14 cellular contexts compared by ENCODE assay signal in genomic region chr3:129442947-129443346, GRCh38. TPM values are rescaled to one million over a fixed set of nuclear protein-coding genes. Genes with fewer than 3 reads are reported as not detected.
A peak's percentile ranks its signal among the peaks of the same experiment; 100 is the strongest.
DNase-seq lines count a peak whose midpoint lies in the region; ATAC-seq, FAIRE-seq and TF ChIP-seq lines count a peak whose summit lies in the region.
"Had no signal": no experiment of that assay in that cellular context is flagged by ENCODE, and none has a peak within 500 bp of the region (broad histone marks: within the 10 kb centered on the region; RNA-seq: fewer than 3 reads in every experiment).

No MANE protein-coding gene starts in this region.

- no peak for TF ChIP-seq CTCF in HFFc6 (IDR thresholded peaks at IDR 0.05)
- no peak for TF ChIP-seq CTCF in endothelial cell of umbilical vein (IDR thresholded peaks at IDR 0.05; ENCODE audit: extremely low read depth in 1 of 2, insufficient read depth in 1 of 2, low read depth in 1 of 2, low read length in 2 of 2)
- no peak for TF ChIP-seq CTCF in spleen (IDR thresholded peaks at IDR 0.05 in 8 of 11, conservative IDR thresholded peaks at IDR 0.05 in 3 of 11)
- TF ChIP-seq CTCF in omental fat pad (IDR thresholded peaks at IDR 0.05): no peak

- H3K4me2 ChIP-seq in endothelial cell of umbilical vein (ENCODE audit: insufficient read depth, low read length): peak overlapping the region; percentile 88

- peaks cover 47% of the 10 kb centered on the region for H3K4me1 ChIP-seq in CD4-positive, alpha-beta memory T cell (ENCODE audit: insufficient read depth, low read length)
- H3K4me1 ChIP-seq in endothelial cell of umbilical vein (ENCODE audit: control insufficient read depth, extremely low read depth, insufficient read depth, low read length) (peaks cover 44% of the 10 kb centered on the region), spleen (peaks cover 27 to 68% (median 38%) of the 10 kb centered on the region in 6 donors)
- H3K4me1 ChIP-seq: foreskin keratinocyte had no signal

- H3K4me3 ChIP-seq in CD4-positive, alpha-beta memory T cell (ENCODE audit: low read length in 2 of 2): no peak overlapping the region
- H3K4me3 ChIP-seq in endothelial cell of umbilical vein (replicated peaks in 1 of 3; ENCODE audit: insufficient read depth in 1 of 3, low read depth in 1 of 3, low read length in 3 of 3) (no peak overlapping the region), spleen (no peak overlapping the region)

- peaks cover 0 to 3% (median 0%) of the 10 kb centered on the region in 8 donors for H3K9me3 Mint-ChIP-seq in CD4-positive, alpha-beta memory T cell
- no peaks in the 10 kb centered on the region for H3K9me3 Mint-ChIP-seq in HFFc6
- H3K9me3 Mint-ChIP-seq: stimulated activated naive B cell treated with anti-CD40 and anti-IgM and Interleukin-4, amounts not matched to agents 10 μg/mL and 1 μg/mL and 100 μg/mL, for 72 hours had no signal

- peaks cover 27% of the 10 kb centered on the region for H3K79me2 ChIP-seq in endothelial cell of umbilical vein (ENCODE audit: control insufficient read depth, insufficient read depth, low read length)

- H3K27ac Mint-ChIP-seq in CD4-positive, alpha-beta memory T cell: peak overlapping the region; percentile 94 to 99 (median 98)
- peak overlapping the region; percentile 98; the same call in 1 of the 2 replicates for H3K27ac Mint-ChIP-seq in HFFc6
- H3K27ac Mint-ChIP-seq: stimulated activated naive B cell treated with anti-CD40 and anti-IgM and Interleukin-4, amounts not matched to agents 10 μg/mL and 1 μg/mL and 100 μg/mL, for 72 hours had no signal

- H3K27me3 ChIP-seq in CD4-positive, alpha-beta memory T cell (ENCODE audit: insufficient read depth, low read length): no peaks in the 10 kb centered on the region
- H3K27me3 ChIP-seq in endothelial cell of umbilical vein (ENCODE audit: control insufficient read depth in 2 of 2, insufficient read depth in 2 of 2, low read length in 2 of 2) (no peaks in the 10 kb centered on the region), spleen (replicated peaks in 1 of 7) (no peaks in the 10 kb centered on the region)
- H3K27me3 ChIP-seq: foreskin keratinocyte had no signal

- POLR2A ChIA-PET in CD4-positive, alpha-beta memory T cell (lab: Charles Lee; ENCODE audit: partially characterized antibody): interaction anchor here (1.0 to 1.8 kb wide), 2 partner anchors 10 to 127 kb away, joined by 3 to 5 read pairs; a partner anchor contains a TSS
- POLR2A ChIA-PET in endothelial cell of umbilical vein (lab: Charles Lee): no interaction called here

- H3K27me3 Mint-ChIP-seq in CD4-positive, alpha-beta memory T cell: no peaks in the 10 kb centered on the region
- H3K27me3 Mint-ChIP-seq in HFFc6 (ENCODE audit: insufficient read depth): peaks cover 2% of the 10 kb centered on the region
- H3K27me3 Mint-ChIP-seq: stimulated activated naive B cell treated with anti-CD40 and anti-IgM and Interleukin-4, amounts not matched to agents 10 μg/mL and 1 μg/mL and 100 μg/mL, for 72 hours had no signal

- intact Hi-C loops in CD4-positive, alpha-beta memory T cell (cut with micrococcal nuclease): loop anchor here (5.0 kb wide), 2 partner anchors 1391 to 1449 kb away; partner anchors contain the start of genes ATP2C1 and SEC61A1
- intact Hi-C loops in endothelial cell of umbilical vein (cut with micrococcal nuclease) (loop anchor here (1.0 kb wide), 1 partner anchor 7 kb away; no protein-coding TSS in a partner anchor), spleen (cut with DNase I; ENCODE audit: low total_unique reads) (no loop called here)

- ATAC-seq in omental fat pad (ENCODE audit: low FRiP score) (no peak), GM18517 (IDR thresholded peaks at IDR 0.05; ENCODE audit: unreplicated experiment) (no peak), HG02885 (IDR thresholded peaks at IDR 0.05; ENCODE audit: poor library complexity, unreplicated experiment) (no peak)
- ATAC-seq: foreskin keratinocyte; stimulated activated naive B cell treated with anti-CD40 and anti-IgM and Interleukin-4, amounts not matched to agents 10 μg/mL and 1 μg/mL and 100 μg/mL, for 72 hours had no signal

- no peak for DNase-seq in CD4-positive, alpha-beta memory T cell
- no peak for DNase-seq in HFFc6
- DNase-seq in endothelial cell of umbilical vein (ENCODE audit: low read depth, low spot score): no peak
- DNase-seq in spleen: no peak
- DNase-seq in omental fat pad (ENCODE audit: low spot score): no peak
- DNase-seq: activated gamma-delta T cell treated with Interleukin-2 at 50 U/mL for 16 hours; Calu3; dermis blood vessel endothelial cell; foreskin keratinocyte; nucleus accumbens; stimulated activated naive B cell treated with anti-CD40 and anti-IgM and Interleukin-4, amounts not matched to agents 10 μg/mL and 1 μg/mL and 100 μg/mL, for 72 hours had no signal

- H3K9me3 ChIP-seq in CD4-positive, alpha-beta memory T cell (ENCODE audit: control insufficient read depth in 1 of 2, low read length in 2 of 2): no peaks in the 10 kb centered on the region
- H3K9me3 ChIP-seq in endothelial cell of umbilical vein (replicated peaks; ENCODE audit: control insufficient read depth, insufficient read depth, low read length): no peaks in the 10 kb centered on the region
- no peaks in the 10 kb centered on the region for H3K9me3 ChIP-seq in spleen

- H3K9ac ChIP-seq in endothelial cell of umbilical vein (replicated peaks; ENCODE audit: extremely low read depth, insufficient read depth, low read length): no peak overlapping the region

- dilution Hi-C loops in endothelial cell of umbilical vein (cut with MboI; ENCODE audit: extremely low pct_ligation_motif_present, low sequenced_read_pairs): no loop called here

- peaks cover 32 to 57% (median 44%) of the 10 kb centered on the region in 4 donors for H3K4me1 Mint-ChIP-seq in CD4-positive, alpha-beta memory T cell
- peaks cover 56% of the 10 kb centered on the region for H3K4me1 Mint-ChIP-seq in HFFc6 (ENCODE audit: low read depth)

- no peak for FAIRE-seq in endothelial cell of umbilical vein (lab: Jason Lieb, UNC)

- H4K20me1 ChIP-seq in endothelial cell of umbilical vein (replicated peaks; ENCODE audit: control insufficient read depth, extremely low read depth, insufficient read depth, low read length): no peaks in the 10 kb centered on the region

- peak overlapping the region in 3 of 8 donors; percentile 44 to 99 (median 71) for H3K4me3 Mint-ChIP-seq in CD4-positive, alpha-beta memory T cell
- peak overlapping the region; percentile 95 for H3K4me3 Mint-ChIP-seq in HFFc6
- H3K4me3 Mint-ChIP-seq: stimulated activated naive B cell treated with anti-CD40 and anti-IgM and Interleukin-4, amounts not matched to agents 10 μg/mL and 1 μg/mL and 100 μg/mL, for 72 hours had no signal

- H3K36me3 Mint-ChIP-seq in CD4-positive, alpha-beta memory T cell: peaks cover 2 to 12% of the 10 kb centered on the region in 2 donors
- H3K36me3 Mint-ChIP-seq in HFFc6 (ENCODE audit: low read depth): peaks cover 10% of the 10 kb centered on the region

- H3K36me3 ChIP-seq in CD4-positive, alpha-beta memory T cell (ENCODE audit: insufficient read depth, low read length): no peaks in the 10 kb centered on the region
- H3K36me3 ChIP-seq in endothelial cell of umbilical vein (ENCODE audit: control insufficient read depth in 2 of 2, extremely low read depth in 1 of 2, insufficient read depth in 2 of 2, low read length in 2 of 2): peaks cover 0 to under 1% of the 10 kb centered on the region in 2 experiments
- peaks cover 0 to 3% (median under 1%) of the 10 kb centered on the region in 6 donors for H3K36me3 ChIP-seq in spleen

- no peak overlapping the region for H3K27ac ChIP-seq in CD4-positive, alpha-beta memory T cell (ENCODE audit: low read depth, low read length)
- H3K27ac ChIP-seq in endothelial cell of umbilical vein (ENCODE audit: insufficient read depth, low read depth, low read length) (peak overlapping the region; percentile 75), spleen (peak overlapping the region in 5 of 8 donors; percentile 63 to 98 (median 96))
- H3K27ac ChIP-seq: foreskin keratinocyte had no signal

- CTCF ChIA-PET in CD4-positive, alpha-beta memory T cell (lab: Charles Lee; ENCODE audit: partially characterized antibody): no interaction called here
- CTCF ChIA-PET in endothelial cell of umbilical vein (lab: Charles Lee): interaction anchor here (1.1 to 2.0 kb wide), 2 partner anchors 59 to 163 kb away, joined by 3 to 6 read pairs; no protein-coding TSS in a partner anchor

- no peaks in the 10 kb centered on the region for H3K9me1 ChIP-seq in endothelial cell of umbilical vein (replicated peaks; ENCODE audit: control insufficient read depth, extremely low read depth, insufficient read depth, low read length)

- BruUV-seq in endothelial cell of umbilical vein (replicated peaks; lab: Mats Ljungman, UMichigan): no TSS peak

- TF ChIP-seq POLR2A in endothelial cell of umbilical vein (IDR thresholded peaks at IDR 0.05; ENCODE audit: low read depth, low read length): no peak
- no peak for TF ChIP-seq POLR2A in spleen (IDR thresholded peaks at IDR 0.05)

- H2AFZ ChIP-seq in endothelial cell of umbilical vein (ENCODE audit: low read depth, low read length): no peak overlapping the region

RNA-seq across cellular contexts. Expression of gene IFT122, which starts 2.9 kb away (rescaled TPM):
- 10 to 100 TPM; 20.0 to 21.8 TPM for total RNA-seq in CD4-positive, alpha-beta memory T cell
- 1 to 10 TPM; 5.3 to 5.8 TPM for polyA plus RNA-seq in CD4-positive, alpha-beta memory T cell
- 10 to 100 TPM; 12.2 to 18.8 (median 18.2) TPM for total RNA-seq in HFFc6 (2021; fragmentation: NEBNext Ultra II Directional; extraction: Animal tissue kit (Norgen Biotek cat#: 25700))
- total RNA-seq in endothelial cell of umbilical vein (36.6 and 41.7 TPM in 2 replicates), spleen (10 to 100 TPM; 17.7 to 31.3 (median 25.2) TPM), omental fat pad (10 to 100 TPM; 19.6 to 62.9 (median 28.2) TPM)
- polyA plus RNA-seq in endothelial cell of umbilical vein (38.4 and 44.3 TPM in 2 replicates), spleen (1 to 10 TPM; 5.2 to 8.8 (median 8.5) TPM)
- polyA plus RNA-seq in endothelial cell of umbilical vein (2011; cell fraction: cytosol; rRNA removed): 26.1 and 28.0 TPM in 2 replicates
- polyA plus RNA-seq in endothelial cell of umbilical vein (2011; cell fraction: nucleus; rRNA removed): 105 and 116 TPM in 2 replicates
- 18.0 and 23.9 TPM in 2 replicates for polyA plus RNA-seq in endothelial cell of umbilical vein (2012)
- polyA minus RNA-seq in endothelial cell of umbilical vein: 67.1 and 91.1 TPM in 2 replicates
- polyA minus RNA-seq in endothelial cell of umbilical vein (2011; cell fraction: cytosol; rRNA and poly(A)+ RNA removed): 9.4 TPM
- 56.9 and 73.7 TPM in 2 replicates for polyA minus RNA-seq in endothelial cell of umbilical vein (2011; cell fraction: nucleus; rRNA and poly(A)+ RNA removed)

RNA-seq across cellular contexts. Expression of gene MBD4, which starts 3.2 kb away (rescaled TPM):
- total RNA-seq in CD4-positive, alpha-beta memory T cell: 10 to 100 TPM; 52.4 to 58.0 TPM
- polyA plus RNA-seq in CD4-positive, alpha-beta memory T cell: 10 to 100 TPM; 36.6 to 52.9 TPM
- 10 to 100 TPM; 18.7 to 25.7 (median 21.8) TPM for total RNA-seq in HFFc6 (2021; fragmentation: NEBNext Ultra II Directional; extraction: Animal tissue kit (Norgen Biotek cat#: 25700))
- total RNA-seq in endothelial cell of umbilical vein: 33.2 and 39.5 TPM in 2 replicates
- 11.0 and 17.4 TPM in 2 replicates for polyA plus RNA-seq in endothelial cell of umbilical vein
- 19.7 and 19.8 TPM in 2 replicates for polyA plus RNA-seq in endothelial cell of umbilical vein (2011; cell fraction: cytosol; rRNA removed)
- 54.2 and 68.8 TPM in 2 replicates for polyA plus RNA-seq in endothelial cell of umbilical vein (2011; cell fraction: nucleus; rRNA removed)
- 16.1 and 22.9 TPM in 2 replicates for polyA plus RNA-seq in endothelial cell of umbilical vein (2012)
- 14.0 and 16.5 TPM in 2 replicates for polyA minus RNA-seq in endothelial cell of umbilical vein
- polyA minus RNA-seq in endothelial cell of umbilical vein (2011; cell fraction: cytosol; rRNA and poly(A)+ RNA removed): 28.5 TPM
- 35.0 and 41.0 TPM in 2 replicates for polyA minus RNA-seq in endothelial cell of umbilical vein (2011; cell fraction: nucleus; rRNA and poly(A)+ RNA removed)
- 10 to 100 TPM; 47.7 to 72.6 (median 58.4) TPM for total RNA-seq in spleen
- 10 to 100 TPM; 40.0 to 52.2 (median 41.4) TPM for polyA plus RNA-seq in spleen
- total RNA-seq in omental fat pad: 10 to 100 TPM; 15.6 to 29.3 (median 27.8) TPM

RNA-seq across cellular contexts. Expression of gene EFCAB12, which starts 14.5 kb away (rescaled TPM):
- 1 to 10 TPM; 1.5 to 1.6 TPM for total RNA-seq in CD4-positive, alpha-beta memory T cell
- under 1 TPM in 1 of 2 donors, not detected in 1; 0.09 TPM for polyA plus RNA-seq in CD4-positive, alpha-beta memory T cell
- under 1 TPM in 5 of 6 experiments, not detected in 1; 0.09 to 0.14 (median 0.12) TPM for total RNA-seq in HFFc6 (2021; fragmentation: NEBNext Ultra II Directional; extraction: Animal tissue kit (Norgen Biotek cat#: 25700))
- total RNA-seq in endothelial cell of umbilical vein: 0.25 and 0.49 TPM in 2 replicates
- polyA plus RNA-seq in endothelial cell of umbilical vein: 0.15 and 0.19 TPM in 2 replicates
- 0.05 and 0.10 TPM in 2 replicates for polyA plus RNA-seq in endothelial cell of umbilical vein (2011; cell fraction: cytosol; rRNA removed)
- 0.88 and 1.0 TPM in 2 replicates for polyA plus RNA-seq in endothelial cell of umbilical vein (2011; cell fraction: nucleus; rRNA removed)
- polyA plus RNA-seq in endothelial cell of umbilical vein (2012): 0.12 and 0.14 TPM in 2 replicates
- 0.10 TPM in 1 of 2 replicates, not detected in the other for polyA minus RNA-seq in endothelial cell of umbilical vein
- not detected for polyA minus RNA-seq in endothelial cell of umbilical vein (2011; cell fraction: cytosol; rRNA and poly(A)+ RNA removed)
- polyA minus RNA-seq in endothelial cell of umbilical vein (2011; cell fraction: nucleus; rRNA and poly(A)+ RNA removed): 0.43 and 0.82 TPM in 2 replicates
- 1 to 10 TPM in 4 of 7 donors, under 1 TPM in 3; 0.52 to 2.1 (median 1.6) TPM for total RNA-seq in spleen
- 1 to 10 TPM in 1 of 3 donors, under 1 TPM in 2; 0.20 to 1.0 (median 0.99) TPM for polyA plus RNA-seq in spleen
- 1 to 10 TPM in 2 of 4 donors, under 1 TPM in 2; 0.24 to 2.8 (median 1.0) TPM for total RNA-seq in omental fat pad
- total RNA-seq: dermis blood vessel endothelial cell, kidney epithelial cell had no signal
